ENCODE assay signal across 3 cellular contexts in genomic region chr3:22378869-22379268, GRCh38.
"Had no signal": no experiment of that assay in that cellular context is flagged by ENCODE, and none has a peak within 500 bp of the region (broad histone marks: within the 10 kb centered on the region; RNA-seq: fewer than 3 reads in every experiment).

No MANE protein-coding gene starts in this region.

- H3K4me3 ChIP-seq: GM12878 had no signal

- DNase-seq: GDM1, GF-D8 had no signal
